Comparison of ENCODE assay signal across 9 cellular contexts in genomic region chr1:18945401-18945849, GRCh38. TPM values are rescaled to one million over a fixed set of nuclear protein-coding genes. Genes with fewer than 3 reads are reported as not detected.
DNase-seq lines count a peak whose midpoint lies in the region; ATAC-seq, FAIRE-seq and TF ChIP-seq lines count a peak whose summit lies in the region.
"Had no signal": no experiment of that assay in that cellular context is flagged by ENCODE, and none has a peak within 500 bp of the region (broad histone marks: within the 10 kb centered on the region; RNA-seq: fewer than 3 reads in every experiment).

No MANE protein-coding gene starts in this region.

- peaks cover 59 to 93% (median 84%) of the 10 kb centered on the region in 7 donors for H3K4me1 Mint-ChIP-seq in naive thymus-derived CD4-positive, alpha-beta T cell

- peaks cover 75 to 83% of the 10 kb centered on the region in 2 donors for H3K4me1 ChIP-seq in naive thymus-derived CD4-positive, alpha-beta T cell (ENCODE audit: control insufficient read depth in 2 of 2, insufficient read depth in 2 of 2, low read length in 2 of 2)

- DNase-seq in C1 segment of cervical spinal cord (lab: John Stamatoyannopoulos, UW) (peak in 8 of 14 donors; percentile 36 to 77 (median 61)), NCI-H2227 (lab: John Stamatoyannopoulos, UW; ENCODE audit: unreplicated experiment) (peak; percentile 90), coronary artery (ENCODE audit: low spot score) (no peak), kidney glomerular epithelial cell (lab: John Stamatoyannopoulos, UW) (no peak), urothelium cell line (ENCODE audit: low spot score) (no peak)
- no peak for DNase-seq in naive thymus-derived CD4-positive, alpha-beta T cell
- no peak for DNase-seq in activated naive CD4-positive, alpha-beta T cell (lab: John Stamatoyannopoulos, UW)
- DNase-seq: activated CD4-positive, CD25-positive, alpha-beta regulatory T cell had no signal

- CTCF ChIA-PET in naive thymus-derived CD4-positive, alpha-beta T cell (lab: Charles Lee), result interaction anchor here (1.3 to 1.5 kb wide), 3 partner anchors 32 to 40 kb away, joined by 3 to 4 read pairs (median 4); no protein-coding TSS in a partner anchor

- intact Hi-C loops in naive thymus-derived CD4-positive, alpha-beta T cell (cut with micrococcal nuclease), result no loop called here

- peak overlapping the region in 9 of 10 donors; percentile 17 to 77 (median 57) for H3K4me3 Mint-ChIP-seq in naive thymus-derived CD4-positive, alpha-beta T cell

- H3K4me3 ChIP-seq in coronary artery, result peak overlapping the region; percentile 18
- H3K4me3 ChIP-seq in naive thymus-derived CD4-positive, alpha-beta T cell (ENCODE audit: low read length), result no peak overlapping the region

- H3K27me3 ChIP-seq in naive thymus-derived CD4-positive, alpha-beta T cell (ENCODE audit: control insufficient read depth in 2 of 2, insufficient read depth in 2 of 2, low read length in 2 of 2), result no peaks in the 10 kb centered on the region

- peak overlapping the region; percentile 12 to 62 for H3K27ac ChIP-seq in coronary artery
- H3K27ac ChIP-seq in naive thymus-derived CD4-positive, alpha-beta T cell (ENCODE audit: low read depth, low read length), result no peak overlapping the region

- H3K27me3 Mint-ChIP-seq in naive thymus-derived CD4-positive, alpha-beta T cell, result no peaks in the 10 kb centered on the region

- H3K36me3 Mint-ChIP-seq in naive thymus-derived CD4-positive, alpha-beta T cell, result peaks cover 0 to 4% (median 0%) of the 10 kb centered on the region in 5 donors

- H3K27ac Mint-ChIP-seq in naive thymus-derived CD4-positive, alpha-beta T cell, result peak overlapping the region in 8 of 9 donors; percentile 11 to 87 (median 58)

- POLR2A ChIA-PET in naive thymus-derived CD4-positive, alpha-beta T cell (lab: Charles Lee), result interaction anchor here (0.8 to 2.3 kb wide), 6 partner anchors 9 to 129 kb away, joined by 3 to 13 read pairs (median 6); no protein-coding TSS in a partner anchor

- TF ChIP-seq CTCF in coronary artery (IDR thresholded peaks at IDR 0.05), result no peak

- H3K36me3 ChIP-seq in naive thymus-derived CD4-positive, alpha-beta T cell (ENCODE audit: control insufficient read depth in 2 of 3, insufficient read depth in 3 of 3, low read length in 3 of 3), result peaks cover 0 to 7% (median 0%) of the 10 kb centered on the region in 3 experiments

- no peaks in the 10 kb centered on the region for H3K9me3 ChIP-seq in naive thymus-derived CD4-positive, alpha-beta T cell (ENCODE audit: control insufficient read depth in 2 of 3, low read length in 3 of 3)

- peaks cover 0 to 1% (median 0%) of the 10 kb centered on the region in 11 donors for H3K9me3 Mint-ChIP-seq in naive thymus-derived CD4-positive, alpha-beta T cell

- FAIRE-seq in urothelium cell line (lab: Jason Lieb, UNC), result no peak

- no peak for ATAC-seq in naive thymus-derived CD4-positive, alpha-beta T cell
- no peak for ATAC-seq in GM19395 (IDR thresholded peaks at IDR 0.05; ENCODE audit: unreplicated experiment)

RNA-seq across cellular contexts. Expression of gene IFFO2, which starts 11.1 kb away (rescaled TPM):
- 10 to 100 TPM; 20.5 to 57.1 (median 28.2) TPM for total RNA-seq in naive thymus-derived CD4-positive, alpha-beta T cell
- polyA plus RNA-seq in naive thymus-derived CD4-positive, alpha-beta T cell, result 1 to 10 TPM; 1.1 to 2.7 TPM

RNA-seq across cellular contexts. Expression of gene ALDH4A1, which starts 43.1 kb away (rescaled TPM):
- 1 to 10 TPM; 1.3 to 3.2 (median 1.6) TPM for total RNA-seq in naive thymus-derived CD4-positive, alpha-beta T cell
- 1 to 10 TPM in 1 of 2 donors, under 1 TPM in 1; 0.94 to 1.3 TPM for polyA plus RNA-seq in naive thymus-derived CD4-positive, alpha-beta T cell

Comparison
In these comparisons a context has a peak if more than half of its experiments do, and no peak if none do; other contexts are left out.
1. DNase-seq: peak in C1 segment of cervical spinal cord (8 of 14) and NCI-H2227 (single experiment); none in coronary artery (single experiment), naive thymus-derived CD4-positive, alpha-beta T cell (0 of 9), kidney glomerular epithelial cell (single experiment), activated naive CD4-positive, alpha-beta T cell (0 of 4) and urothelium cell line (single experiment).